Comparison of ENCODE assay signal across 29 cellular contexts in genomic region chr4:6169239-6169638, GRCh38. TPM values are rescaled to one million over a fixed set of nuclear protein-coding genes. Genes with fewer than 3 reads are reported as not detected.
A peak's percentile ranks its signal among the peaks of the same experiment; 100 is the strongest.
DNase-seq lines count a peak whose midpoint lies in the region; ATAC-seq, FAIRE-seq and TF ChIP-seq lines count a peak whose summit lies in the region.
"Had no signal": no experiment of that assay in that cellular context is flagged by ENCODE, and none has a peak within 500 bp of the region (broad histone marks: within the 10 kb centered on the region; RNA-seq: fewer than 3 reads in every experiment).

No MANE protein-coding gene starts in this region.

- POLR2A ChIA-PET in GM12878 (lab: Charles Lee), result no interaction called here

- WGBS in GM12878 (ENCODE audit: insufficient coverage, insufficient replicate concordance, low lambda C conversion rate, missing lambda C conversion rate), result 96% methylated on average over 4 of the region's 4 CpGs
- 53% methylated on average over 4 of the region's 4 CpGs for WGBS in mammary epithelial cell (ENCODE audit: low coverage, missing lambda C conversion rate)

- RAD21 ChIA-PET in GM12878 (lab: Charles Lee; ENCODE audit: unreplicated experiment), result interaction anchor here (0.5 kb wide), 1 partner anchor 30 kb away, joined by 3 read pairs; no protein-coding TSS in a partner anchor

- dilution Hi-C loops in mammary epithelial cell (cut with HindIII; ENCODE audit: low sequenced_read_pairs), result no loop called here

- TF ChIP-seq CTCF in GM12878 (IDR thresholded peaks at IDR 0.05 in 2 of 3, conservative IDR thresholded peaks at IDR 0.05 in 1 of 3; ENCODE audit: control insufficient read depth in 2 of 3, extremely low read depth in 1 of 3, insufficient read depth in 1 of 3, low read depth in 3 of 3, low read length in 3 of 3) (peak in 1 of 3 experiments; percentile 6; a peak in 1 of 6 replicates), mammary epithelial cell (conservative IDR thresholded peaks at IDR 0.05 in 1 of 2, IDR thresholded peaks at IDR 0.05 in 1 of 2; ENCODE audit: extremely low read depth in 1 of 2, insufficient read depth in 1 of 2, low read depth in 1 of 2, low read length in 2 of 2) (no peak)

- SMC1A ChIA-PET in GM12878 (lab: Charles Lee; ENCODE audit: uncharacterized antibody, unreplicated experiment), result interaction anchor here (1.0 to 1.2 kb wide), 2 partner anchors 12 to 82 kb away, joined by 3 to 7 read pairs; no protein-coding TSS in a partner anchor

- peaks cover 51% of the 10 kb centered on the region for H3K36me3 Mint-ChIP-seq in natural killer cell treated with Interleukin-12 subunit alpha and Interleukin-12 subunit beta and Interleukin-15 and Interleukin-18, amount 100 ng/mL, for 72 hours

- peak overlapping the region; percentile 3 for H3K4me3 Mint-ChIP-seq in natural killer cell treated with Interleukin-12 subunit alpha and Interleukin-12 subunit beta and Interleukin-15 and Interleukin-18, amount 100 ng/mL, for 72 hours

- ATAC-seq in GM12878, result no peak
- ATAC-seq in natural killer cell treated with Interleukin-12 subunit alpha and Interleukin-12 subunit beta and Interleukin-15 and Interleukin-18, amount 100 ng/mL, for 72 hours, result no peak
- ATAC-seq in sciatic nerve, result no peak
- ATAC-seq in GM19463 (IDR thresholded peaks at IDR 0.05; ENCODE audit: unreplicated experiment), result no peak
- ATAC-seq: PC-3 had no signal

- H3K27me3 ChIP-seq in GM12878 (replicated peaks in 1 of 2; ENCODE audit: control insufficient read depth in 2 of 2, insufficient read depth in 2 of 2, low read length in 1 of 2), result no peaks in the 10 kb centered on the region
- H3K27me3 ChIP-seq in mammary epithelial cell (ENCODE audit: insufficient read depth, low read length), result no peaks in the 10 kb centered on the region
- H3K27me3 ChIP-seq: BLaER1, MG63 had no signal

- no peak for TF ChIP-seq EP300 in GM12878 (IDR thresholded peaks at IDR 0.05; ENCODE audit: borderline replicate concordance in 1 of 2, control insufficient read depth in 1 of 2, low read depth in 2 of 2, low read length in 2 of 2)

- H3K36me3 ChIP-seq in GM12878 (ENCODE audit: control insufficient read depth in 2 of 2, insufficient read depth in 2 of 2, low read length in 1 of 2) (no peaks in the 10 kb centered on the region), mammary epithelial cell (ENCODE audit: insufficient read depth, low read length) (no peaks in the 10 kb centered on the region)
- H3K36me3 ChIP-seq: MG63 had no signal

- H3K27me3 Mint-ChIP-seq in natural killer cell treated with Interleukin-12 subunit alpha and Interleukin-12 subunit beta and Interleukin-15 and Interleukin-18, amount 100 ng/mL, for 72 hours, result peaks cover 0 to 2% of the 10 kb centered on the region in 2 donors
- H3K27me3 Mint-ChIP-seq: CD4-positive, CD25-positive, alpha-beta regulatory T cell had no signal

- peak; percentile 27 for DNase-seq in DMS53 (lab: John Stamatoyannopoulos, UW)
- DNase-seq in DMS53 treated with DMSO at 0.1 percent for 48 hours (lab: John Stamatoyannopoulos, UW; ENCODE audit: unreplicated experiment), result no peak
- DNase-seq in NAMALWA (ENCODE audit: low spot score), result peak; percentile 6
- DNase-seq in GM12878 (ENCODE audit: low read depth, low spot score), result no peak
- no peak for DNase-seq in natural killer cell treated with Interleukin-12 subunit alpha and Interleukin-12 subunit beta and Interleukin-15 and Interleukin-18, amount 100 ng/mL, for 72 hours (ENCODE audit: low spot score)
- DNase-seq in sciatic nerve (ENCODE audit: low spot score), result no peak
- DNase-seq in mammary epithelial cell, result no peak
- DNase-seq: 8988T; ACHN; CD4-positive, CD25-positive, alpha-beta regulatory T cell; DMS79; EL; GDM1; H7; KBM-7; MG63; NCI-H1694; NCI-H2029 treated with DMSO at 0.1 percent for 48 hours; NCI-H2171; NCI-H226; NCI-H510A treated with DMSO at 0.1 percent for 48 hours; NK-92 treated with Interleukin-12 subunit alpha and Interleukin-12 subunit beta, amount 100 ng/mL, for 24 hours; PC-3; SK-N-SH; SW 1271 had no signal

- no peak for TF ChIP-seq RAD21 in GM12878 (IDR thresholded peaks at IDR 0.05; ENCODE audit: insufficient read depth, low read depth, low read length)

- CTCF ChIA-PET in GM12878 (lab: Yijun Ruan, JAX), result no interaction called here
- CTCF ChIA-PET in mammary epithelial cell (lab: Charles Lee; ENCODE audit: low non-redundant PET), result no interaction called here

- H2AFZ ChIP-seq in GM12878 (ENCODE audit: control insufficient read depth, low read depth, low read length) (no peak overlapping the region), mammary epithelial cell (ENCODE audit: low read depth, low read length) (no peak overlapping the region)

- peaks cover 3% of the 10 kb centered on the region; the same call in 1 of the 2 replicates for H3K79me2 ChIP-seq in GM12878 (ENCODE audit: control insufficient read depth, insufficient read depth, low read length)
- no peaks in the 10 kb centered on the region for H3K79me2 ChIP-seq in mammary epithelial cell (ENCODE audit: insufficient read depth, low read length)

- peaks cover 6% of the 10 kb centered on the region; the same call in 1 of the 2 replicates for H3K4me1 ChIP-seq in GM12878 (ENCODE audit: control insufficient read depth, insufficient read depth, low read length)
- H3K4me1 ChIP-seq in mammary epithelial cell (ENCODE audit: insufficient read depth, low read length), result no peaks in the 10 kb centered on the region

- H3K4me2 ChIP-seq in GM12878 (ENCODE audit: control insufficient read depth, insufficient read depth), result no peak overlapping the region
- H3K4me2 ChIP-seq in mammary epithelial cell (ENCODE audit: insufficient read depth, low read depth, low read length), result no peak overlapping the region
- H3K4me2 ChIP-seq: BLaER1, SK-N-SH had no signal

- in situ Hi-C loops in GM12878 (cut with MboI) (no loop called here), mammary epithelial cell (cut with MboI; ENCODE audit: low sequenced_read_pairs in 2 of 2) (no loop called here)

- H3K27ac Mint-ChIP-seq in natural killer cell treated with Interleukin-12 subunit alpha and Interleukin-12 subunit beta and Interleukin-15 and Interleukin-18, amount 100 ng/mL, for 72 hours, result peak overlapping the region in 1 of 2 donors; percentile 100

- no peak for FAIRE-seq in GM12878 (lab: Jason Lieb, UNC)
- FAIRE-seq: GM12892 had no signal

- H3K9me3 ChIP-seq in GM12878 (replicated peaks; ENCODE audit: control insufficient read depth, insufficient read depth, low read length), result peaks cover 4% of the 10 kb centered on the region
- H3K9me3 ChIP-seq in mammary epithelial cell (replicated peaks; ENCODE audit: insufficient read depth, low read length), result peaks cover 16% of the 10 kb centered on the region
- H3K9me3 ChIP-seq: MG63, SK-N-SH had no signal

- H3K9me3 Mint-ChIP-seq in natural killer cell treated with Interleukin-12 subunit alpha and Interleukin-12 subunit beta and Interleukin-15 and Interleukin-18, amount 100 ng/mL, for 72 hours, result peaks cover 11% of the 10 kb centered on the region

- H3K4me3 ChIP-seq in GM12878 (no peak overlapping the region), mammary epithelial cell (replicated peaks in 1 of 3; ENCODE audit: insufficient read depth in 1 of 3, low read depth in 2 of 3, low read length in 3 of 3) (no peak overlapping the region)
- H3K4me3 ChIP-seq: BLaER1, MG63 had no signal

- H3K4me1 Mint-ChIP-seq in natural killer cell treated with Interleukin-12 subunit alpha and Interleukin-12 subunit beta and Interleukin-15 and Interleukin-18, amount 100 ng/mL, for 72 hours (ENCODE audit: low read depth in 2 of 2), result peaks cover 34 to 70% of the 10 kb centered on the region in 2 donors

- H3K27ac ChIP-seq in GM12878 (ENCODE audit: control insufficient read depth, insufficient read depth), result no peak overlapping the region
- H3K27ac ChIP-seq in mammary epithelial cell (ENCODE audit: insufficient read depth, low read depth, low read length), result no peak overlapping the region
- H3K27ac ChIP-seq: BLaER1 had no signal

- no peaks in the 10 kb centered on the region for H4K20me1 ChIP-seq in GM12878 (ENCODE audit: control insufficient read depth, insufficient read depth)
- no peaks in the 10 kb centered on the region for H4K20me1 ChIP-seq in mammary epithelial cell (ENCODE audit: insufficient read depth, low read length)
- H4K20me1 ChIP-seq: BLaER1 had no signal

- TF ChIP-seq POLR2A in GM12878 (IDR thresholded peaks at IDR 0.05; ENCODE audit: low read depth, low read length), result no peak

- BruUV-seq in GM12878 (replicated peaks; lab: Mats Ljungman, UMichigan) (no TSS peak), mammary epithelial cell (replicated peaks; lab: Mats Ljungman, UMichigan) (no TSS peak)

- intact Hi-C loops in GM12878 (cut with micrococcal nuclease; ENCODE audit: unreplicated experiment) (no loop called here), sciatic nerve (cut with DNase I) (no loop called here), mammary epithelial cell (cut with micrococcal nuclease) (no loop called here)

- no peak overlapping the region for H3K9ac ChIP-seq in GM12878 (ENCODE audit: control insufficient read depth, insufficient read depth, low read length)
- no peak overlapping the region for H3K9ac ChIP-seq in mammary epithelial cell (ENCODE audit: insufficient read depth, low read length)
- H3K9ac ChIP-seq: BLaER1, SK-N-SH had no signal

TF ChIP-seq in GM12878, 131 proteins besides CTCF, POLR2A, EP300 and RAD21 (continues in another document):
- no peak for TF ChIP-seq TARDBP (IDR thresholded peaks at IDR 0.05; ENCODE audit: borderline replicate concordance)
- no peak for TF ChIP-seq TAF1 (IDR thresholded peaks at IDR 0.05; ENCODE audit: borderline replicate concordance, low read depth, low read length)

RNA-seq across cellular contexts. Expression of gene JAKMIP1, which starts 31.1 kb away (rescaled TPM):
- total RNA-seq in GM12878 (2013; cell fraction: nucleolus; rRNA removed), result 21.3 and 27.7 TPM in 2 replicates
- total RNA-seq in GM12878 (2014; rRNA removed), result 12.4 and 15.1 TPM in 2 replicates
- 8.7 and 9.5 TPM in 2 replicates for total RNA-seq in GM12878 (2014; rRNA removed; fragmentation: Illumina TruSeq; extraction: Trizol)
- total RNA-seq in GM12878 (2021), result 14.2 and 15.0 TPM in 2 replicates
- 5.9 TPM for polyA plus RNA-seq in GM12878 (2011; ENCODE audit: low read depth)
- polyA plus RNA-seq in GM12878 (2011; rRNA removed), result 16.7 and 20.3 TPM in 2 replicates
- 12.9 and 19.9 TPM in 2 replicates for polyA plus RNA-seq in GM12878 (2011; cell fraction: cytosol; rRNA removed)
- 22.6 and 29.3 TPM in 2 replicates for polyA plus RNA-seq in GM12878 (2011; cell fraction: nucleus; rRNA removed)
- polyA plus RNA-seq in GM12878 (2012), result 8.7 and 10.8 TPM in 2 replicates
- polyA plus RNA-seq in GM12878 (2014; fragmentation: Illumina TruSeq; extraction: Trizol), result 7.2 and 9.8 TPM in 2 replicates
- 1 to 10 TPM in 1 of 2 experiments, under 1 TPM in 1; 0.52 to 1.6 TPM for polyA plus RNA-seq in GM12878 (2014; fragmentation: Nextera tagmentation; extraction: Ambion mirVana)
- polyA plus RNA-seq in GM12878 (2014; rRNA removed), result 11.8 and 12.2 TPM in 2 replicates
- polyA plus RNA-seq in GM12878 (2016; fragmentation: Nextera tagmentation; extraction: Ambion mirVana), result 10 to 100 TPM; 15.9 to 16.6 TPM
- 6.1 and 12.1 TPM in 2 replicates for polyA minus RNA-seq in GM12878 (2011; rRNA and poly(A)+ RNA removed)
- 5.9 and 6.0 TPM in 2 replicates for polyA minus RNA-seq in GM12878 (2011; cell fraction: cytosol; rRNA and poly(A)+ RNA removed)
- polyA minus RNA-seq in GM12878 (2011; cell fraction: nucleus; rRNA and poly(A)+ RNA removed), result 11.4 and 21.7 TPM in 2 replicates
- total RNA-seq in natural killer cell treated with Interleukin-12 subunit alpha and Interleukin-12 subunit beta and Interleukin-15 and Interleukin-18, amount 100 ng/mL, for 72 hours, result 10 to 100 TPM; 16.3 to 66.7 TPM
- 0.76 TPM for total RNA-seq in sciatic nerve
- not detected for total RNA-seq in mammary epithelial cell
- polyA plus RNA-seq in mammary epithelial cell, result not detected
- not detected for polyA minus RNA-seq in mammary epithelial cell
- total RNA-seq: LHCN-M2 had no signal

Comparison
In these comparisons a context has a peak if more than half of its experiments do, and no peak if none do; other contexts are left out.
1. DNase-seq: peak in DMS53 (single experiment) and NAMALWA (single experiment); none in DMS53 treated with DMSO at 0.1 percent for 48 hours (single experiment), GM12878 (single experiment), natural killer cell treated with Interleukin-12 subunit alpha and Interleukin-12 subunit beta and Interleukin-15 and Interleukin-18, amount 100 ng/mL, for 72 hours (single experiment), sciatic nerve (single experiment) and mammary epithelial cell (single experiment).